ENCODE assay signal across 14 cellular contexts in genomic region chr17:65553646-65554567, GRCh38. TPM values are rescaled to one million over a fixed set of nuclear protein-coding genes. Genes with fewer than 3 reads are reported as not detected.
A peak's percentile ranks its signal among the peaks of the same experiment; 100 is the strongest.
DNase-seq lines count a peak whose midpoint lies in the region; ATAC-seq and TF ChIP-seq lines count a peak whose summit lies in the region.
"Had no signal": no experiment of that assay in that cellular context is flagged by ENCODE, and none has a peak within 500 bp of the region (broad histone marks: within the 10 kb centered on the region; RNA-seq: fewer than 3 reads in every experiment).

No MANE protein-coding gene starts in this region.

- H3K27me3 ChIP-seq in neuron (ENCODE audit: insufficient read depth, low read length): no peaks in the 10 kb centered on the region
- H3K27me3 ChIP-seq: pancreas had no signal

- no peak for ATAC-seq in HG02938 (IDR thresholded peaks at IDR 0.05; ENCODE audit: unreplicated experiment)
- no peak for ATAC-seq in HG03280 (IDR thresholded peaks at IDR 0.05; ENCODE audit: unreplicated experiment)
- ATAC-seq: Panc1, pancreas had no signal

- H3K36me3 Mint-ChIP-seq in activated CD4-positive, alpha-beta T cell treated with anti-CD3 and anti-CD28 coated beads, Interleukin-2, amount 10 ng/mL, durations not matched to agents 24 days and 14 days (ENCODE audit: low read depth): peaks cover 28% of the 10 kb centered on the region

- no peak overlapping the region for H3K9ac ChIP-seq in SK-N-MC (ENCODE audit: insufficient read length)

- peak overlapping the region; percentile 83 for H3K27ac ChIP-seq in SK-N-MC
- H3K27ac ChIP-seq: pancreas, VCaP had no signal

- H3K4me3 ChIP-seq in SK-N-MC (peak overlapping the region; percentile 25), fibroblast of mammary gland (ENCODE audit: control insufficient read depth, low read depth, low read length) (no peak overlapping the region), neuron (ENCODE audit: low read length) (peak overlapping the region; percentile 13)
- H3K4me3 ChIP-seq: pancreas had no signal

- no peak overlapping the region for H2AFZ ChIP-seq in neuron (ENCODE audit: low read depth, low read length)

- H3K4me3 Mint-ChIP-seq in activated CD4-positive, alpha-beta T cell treated with anti-CD3 and anti-CD28 coated beads, Interleukin-2, amount 10 ng/mL, durations not matched to agents 24 days and 14 days: peak overlapping the region; percentile 38
- H3K4me3 Mint-ChIP-seq: IgD-negative memory B cell had no signal

- intact Hi-C loops in activated CD4-positive, alpha-beta T cell treated with anti-CD3 and anti-CD28 coated beads, Interleukin-2, amount 10 ng/mL, durations not matched to agents 24 days and 14 days (cut with micrococcal nuclease): loop anchor here (1.0 to 10.0 kb wide), 4 partner anchors 31 to 241 kb away; no protein-coding TSS in a partner anchor

- peaks cover 46% of the 10 kb centered on the region for H3K4me1 ChIP-seq in neuron (ENCODE audit: insufficient read depth, low read length)

- H3K27me3 Mint-ChIP-seq in activated CD4-positive, alpha-beta T cell treated with anti-CD3 and anti-CD28 coated beads, Interleukin-2, amount 10 ng/mL, durations not matched to agents 24 days and 14 days: peaks cover 17% of the 10 kb centered on the region

- H3K36me3 ChIP-seq in SK-N-MC (ENCODE audit: insufficient read depth, low read length) (peaks cover 12% of the 10 kb centered on the region; the same call in 1 of the 2 replicates), neuron (ENCODE audit: insufficient read depth, low read length) (peaks cover 39% of the 10 kb centered on the region)
- H3K36me3 ChIP-seq: pancreas had no signal

- TF ChIP-seq CTCF in fibroblast of mammary gland (conservative IDR thresholded peaks at IDR 0.05; ENCODE audit: control insufficient read depth, insufficient read depth, low read depth, low read length): no peak

- DNase-seq in activated CD4-positive, alpha-beta T cell treated with anti-CD3 and anti-CD28 coated beads, Interleukin-2, amount 10 ng/mL, durations not matched to agents 24 days and 14 days: no peak
- no peak for DNase-seq in activated CD4-positive, alpha-beta T cell treated with anti-CD3 and anti-CD28 coated beads, Interleukin-2, amount 50 U/mL, for 4 hours
- no peak for DNase-seq in SK-N-MC (ENCODE audit: low read depth, low spot score)
- DNase-seq in fibroblast of mammary gland (ENCODE audit: low read depth): peak; percentile 59
- DNase-seq in NCI-H128 (lab: John Stamatoyannopoulos, UW; ENCODE audit: unreplicated experiment): no peak
- DNase-seq: DND-41, NCI-H2107 had no signal

- no peaks in the 10 kb centered on the region for H3K9me3 ChIP-seq in SK-N-MC (ENCODE audit: low read depth, low read length)
- peaks cover 6% of the 10 kb centered on the region for H3K9me3 ChIP-seq in neuron (ENCODE audit: low read length)
- H3K9me3 ChIP-seq: pancreas had no signal

- H3K27ac Mint-ChIP-seq in activated CD4-positive, alpha-beta T cell treated with anti-CD3 and anti-CD28 coated beads, Interleukin-2, amount 10 ng/mL, durations not matched to agents 24 days and 14 days: peak overlapping the region; percentile 82
- H3K27ac Mint-ChIP-seq: IgD-negative memory B cell had no signal

- H3K9me3 Mint-ChIP-seq in activated CD4-positive, alpha-beta T cell treated with anti-CD3 and anti-CD28 coated beads, Interleukin-2, amount 10 ng/mL, durations not matched to agents 24 days and 14 days: peaks cover 4% of the 10 kb centered on the region

- H3K4me1 Mint-ChIP-seq in activated CD4-positive, alpha-beta T cell treated with anti-CD3 and anti-CD28 coated beads, Interleukin-2, amount 10 ng/mL, durations not matched to agents 24 days and 14 days: peaks cover 15% of the 10 kb centered on the region
- H3K4me1 Mint-ChIP-seq: IgD-negative memory B cell had no signal

RNA-seq across cellular contexts. Expression of gene AXIN2, which starts 7.5 kb away (rescaled TPM):
- 4.8 and 5.2 TPM in 2 replicates for total RNA-seq in activated CD4-positive, alpha-beta T cell treated with anti-CD3 and anti-CD28 coated beads, Interleukin-2, amount 10 ng/mL, durations not matched to agents 24 days and 14 days
